ENCODE assay signal across 33 cellular contexts in genomic region chr5:165626161-165626560, GRCh38.
"Had no signal": no experiment of that assay in that cellular context is flagged by ENCODE, and none has a peak within 500 bp of the region (broad histone marks: within the 10 kb centered on the region; RNA-seq: fewer than 3 reads in every experiment).

No MANE protein-coding gene starts in this region.

- H3K27ac ChIP-seq: KMS-11 had no signal

- DNase-seq: Karpas-422, Kasumi-1, MM.1S, NCI-H1048, NCI-H1092, NCI-H1092 treated with DMSO at 0.1 percent for 48 hours, NCI-H1105, NCI-H1105 treated with DMSO at 0.1 percent for 48 hours, NCI-H1417, NCI-H1417 treated with DMSO at 0.1 percent for 48 hours, NCI-H1436, NCI-H1436 treated with DMSO at 0.1 percent for 48 hours, NCI-H146, NCI-H1694, NCI-H1694 treated with DMSO at 0.1 percent for 48 hours, NCI-H187, NCI-H187 treated with DMSO at 0.1 percent for 48 hours, NCI-H1930, NCI-H2029, NCI-H2081, NCI-H2081 treated with DMSO at 0.1 percent for 48 hours, NCI-H2107, NCI-H2171, NCI-H2171 treated with DMSO at 0.1 percent for 48 hours, NCI-H2227 treated with DMSO at 0.1 percent for 48 hours, NCI-H226, NCI-H345, NCI-H446, NCI-H446 treated with DMSO at 0.1 percent for 48 hours, NCI-H510A, NCI-H510A treated with DMSO at 0.1 percent for 48 hours had no signal

- H3K4me3 ChIP-seq: MG63 had no signal

- H3K4me2 ChIP-seq: KMS-11 had no signal

- H3K27me3 ChIP-seq: MG63 had no signal

- H3K9ac ChIP-seq: KMS-11 had no signal

- H3K36me3 ChIP-seq: MG63 had no signal
